Comparison of ENCODE assay signal across 17 cellular contexts in the genomic region with DNA sequence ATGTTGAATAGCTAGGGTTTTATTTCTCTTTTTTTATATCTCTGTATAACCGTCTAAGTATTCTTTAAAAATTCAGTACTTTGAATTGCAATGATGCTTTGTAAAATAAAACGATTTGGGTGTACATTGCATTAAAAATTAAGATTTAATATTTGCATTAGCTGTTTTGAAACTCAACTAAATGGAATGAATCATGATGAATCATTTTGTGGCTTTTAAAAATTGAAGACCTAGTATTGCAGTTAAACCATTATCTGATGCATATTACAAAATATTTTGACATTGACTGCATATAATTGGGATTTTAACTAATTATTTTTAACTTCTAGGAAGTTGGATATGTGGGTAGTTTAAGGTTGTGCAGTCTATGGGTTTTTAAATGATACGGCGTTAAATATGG.
"Had no signal": no experiment of that assay in that cellular context is flagged by ENCODE, and none has a peak within 500 bp of the region (broad histone marks: within the 10 kb centered on the region; RNA-seq: fewer than 3 reads in every experiment).

No MANE protein-coding gene starts in this region.

- H3K4me3 ChIP-seq: tibial artery, uterus had no signal

- H3K9me3 ChIP-seq: tibial artery, uterus had no signal

- DNase-seq: activated CD4-positive, alpha-beta T cell treated with anti-CD3 and anti-CD28 coated beads, Interleukin-2, amount 10 ng/mL, durations not matched to agents 7 days and 5 days; activated CD8-positive, alpha-beta memory T cell treated with anti-CD3 and anti-CD28 coated beads, Interleukin-2, amount 50 U/mL, for 48 hours; activated gamma-delta T cell treated with Interleukin-2 at 50 U/mL for 16 hours; activated naive CD8-positive, alpha-beta T cell treated with anti-CD3 and anti-CD28 coated beads for 36 hours; activated T-cell treated with anti-CD3 and anti-CD28 coated beads, Interleukin-2, amount 50 U/mL, for 72 hours; brain microvascular endothelial cell; dermis blood vessel endothelial cell; endodermal cell; hypothalamus; kidney glomerular epithelial cell; left ventricle myocardium superior; mesenchymal stem cell; natural killer cell; posterior cingulate gyrus; retina; tibial artery; uterus had no signal

- H3K27me3 ChIP-seq: brain microvascular endothelial cell, tibial artery, uterus had no signal

- H3K4me1 ChIP-seq: tibial artery, uterus had no signal

- H3K36me3 ChIP-seq: brain microvascular endothelial cell, tibial artery, uterus had no signal

- H3K27ac ChIP-seq: brain microvascular endothelial cell, tibial artery, uterus had no signal
